ENCODE assay signal across 1 cellular context in genomic region chr14:99479160-99479902, GRCh38.
TF ChIP-seq lines count a peak whose summit lies in the region.

No MANE protein-coding gene starts in this region.

TF ChIP-seq in HepG2, 621 proteins besides CTCF, POLR2A, EP300 and RAD21:
- TF ChIP-seq, protein P1, sequence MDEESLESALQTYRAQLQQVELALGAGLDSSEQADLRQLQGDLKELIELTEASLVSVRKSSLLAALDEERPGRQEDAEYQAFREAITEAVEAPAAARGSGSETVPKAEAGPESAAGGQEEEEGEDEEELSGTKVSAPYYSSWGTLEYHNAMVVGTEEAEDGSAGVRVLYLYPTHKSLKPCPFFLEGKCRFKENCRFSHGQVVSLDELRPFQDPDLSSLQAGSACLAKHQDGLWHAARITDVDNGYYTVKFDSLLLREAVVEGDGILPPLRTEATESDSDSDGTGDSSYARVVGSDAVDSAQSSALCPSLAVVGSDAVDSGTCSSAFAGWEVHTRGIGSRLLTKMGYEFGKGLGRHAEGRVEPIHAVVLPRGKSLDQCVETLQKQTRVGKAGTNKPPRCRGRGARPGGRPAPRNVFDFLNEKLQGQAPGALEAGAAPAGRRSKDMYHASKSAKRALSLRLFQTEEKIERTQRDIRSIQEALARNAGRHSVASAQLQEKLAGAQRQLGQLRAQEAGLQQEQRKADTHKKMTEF (CRISPR knock-in tag; IDR thresholded peaks at IDR 0.05): 0 out of 2 replicates have a peak, but pooled peaks have one; percentile 8
- TF ChIP-seq MAFF (IDR thresholded peaks at IDR 0.05; ENCODE audit: low read depth, low read length) (peak; percentile 73), ZNF460 (CRISPR knock-in tag; IDR thresholded peaks at IDR 0.05; ENCODE audit: borderline replicate concordance) (no peak), ZNF839 (CRISPR knock-in tag; IDR thresholded peaks at IDR 0.05; ENCODE audit: borderline replicate concordance) (no peak), MAFK (conservative IDR thresholded peaks at IDR 0.05 in 1 of 2, IDR thresholded peaks at IDR 0.05 in 1 of 2; ENCODE audit: low read length in 2 of 2) (peak; percentile 71 to 84), SRSF1 (optimal IDR thresholded peaks at IDR 0.05; ENCODE audit: low read depth, low read length) (no peak)
TF ChIP-seq in HepG2: peak in this region for 3.
